ENCODE assay signal across 8 cellular contexts in genomic region chr18:70288851-70289328, GRCh38. TPM values are rescaled to one million over a fixed set of nuclear protein-coding genes. Genes with fewer than 3 reads are reported as not detected.
A peak's percentile ranks its signal among the peaks of the same experiment; 100 is the strongest.
DNase-seq lines count a peak whose midpoint lies in the region; FAIRE-seq and TF ChIP-seq lines count a peak whose summit lies in the region.

A gene with protein sequence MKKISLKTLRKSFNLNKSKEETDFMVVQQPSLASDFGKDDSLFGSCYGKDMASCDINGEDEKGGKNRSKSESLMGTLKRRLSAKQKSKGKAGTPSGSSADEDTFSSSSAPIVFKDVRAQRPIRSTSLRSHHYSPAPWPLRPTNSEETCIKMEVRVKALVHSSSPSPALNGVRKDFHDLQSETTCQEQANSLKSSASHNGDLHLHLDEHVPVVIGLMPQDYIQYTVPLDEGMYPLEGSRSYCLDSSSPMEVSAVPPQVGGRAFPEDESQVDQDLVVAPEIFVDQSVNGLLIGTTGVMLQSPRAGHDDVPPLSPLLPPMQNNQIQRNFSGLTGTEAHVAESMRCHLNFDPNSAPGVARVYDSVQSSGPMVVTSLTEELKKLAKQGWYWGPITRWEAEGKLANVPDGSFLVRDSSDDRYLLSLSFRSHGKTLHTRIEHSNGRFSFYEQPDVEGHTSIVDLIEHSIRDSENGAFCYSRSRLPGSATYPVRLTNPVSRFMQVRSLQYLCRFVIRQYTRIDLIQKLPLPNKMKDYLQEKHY (plus strand): TSS chr18:70289045. CDS start chr18:70324669, 35,624 bp downstream.

- H3K4me3 ChIP-seq in H7 (ENCODE audit: insufficient read depth, low read depth, low read length) (peak within 1 kb of the TSS; percentile 69), WI38 (ENCODE audit: low read depth, low read length) (peak within 1 kb of the TSS; percentile 74), endothelial cell of umbilical vein (replicated peaks in 1 of 3; ENCODE audit: insufficient read depth in 1 of 3, low read depth in 1 of 3, low read length in 3 of 3) (peak within 1 kb of the TSS; percentile 79 to 98 (median 90))

- intact Hi-C loops in endothelial cell of umbilical vein (cut with micrococcal nuclease), result loop anchor here (1.0 to 5.0 kb wide), 3 partner anchors 68 to 133 kb away; partner anchors contain the start of gene RTTN

- peaks cover 3% of the 10 kb centered on the region for H4K20me1 ChIP-seq in endothelial cell of umbilical vein (replicated peaks; ENCODE audit: control insufficient read depth, extremely low read depth, insufficient read depth, low read length)

- H3K79me2 ChIP-seq in endothelial cell of umbilical vein (ENCODE audit: control insufficient read depth, insufficient read depth, low read length), result peaks cover 43% of the 10 kb centered on the region

- H3K36me3 ChIP-seq in H7 (replicated peaks; ENCODE audit: control insufficient read depth, insufficient read depth, low read length), result no peaks in the 10 kb centered on the region
- no peaks in the 10 kb centered on the region for H3K36me3 ChIP-seq in endothelial cell of umbilical vein (ENCODE audit: control insufficient read depth in 2 of 2, extremely low read depth in 1 of 2, insufficient read depth in 2 of 2, low read length in 2 of 2)

- CTCF ChIA-PET in endothelial cell of umbilical vein (lab: Charles Lee), result interaction anchor here (0.7 to 1.0 kb wide), 3 partner anchors 93 to 145 kb away, joined by 3 to 6 read pairs (median 4); no protein-coding TSS in a partner anchor

- H3K9ac ChIP-seq in endothelial cell of umbilical vein (replicated peaks; ENCODE audit: extremely low read depth, insufficient read depth, low read length), result peak within 1 kb of the TSS; percentile 95

- peak within 1 kb of the TSS; percentile 96 for H3K4me2 ChIP-seq in endothelial cell of umbilical vein (ENCODE audit: insufficient read depth, low read length)

- no TSS peak for BruUV-seq in endothelial cell of umbilical vein (replicated peaks; lab: Mats Ljungman, UMichigan)

- POLR2A ChIA-PET in endothelial cell of umbilical vein (lab: Charles Lee), result no interaction called here

- peak; percentile 53 for FAIRE-seq in endothelial cell of umbilical vein (lab: Jason Lieb, UNC)

- H3K4me1 ChIP-seq in endothelial cell of umbilical vein (ENCODE audit: control insufficient read depth, extremely low read depth, insufficient read depth, low read length), result peaks cover 22% of the 10 kb centered on the region

- no peaks in the 10 kb centered on the region for H3K9me3 ChIP-seq in endothelial cell of umbilical vein (replicated peaks; ENCODE audit: control insufficient read depth, insufficient read depth, low read length)

- dilution Hi-C loops in endothelial cell of umbilical vein (cut with MboI; ENCODE audit: extremely low pct_ligation_motif_present, low sequenced_read_pairs), result no loop called here

- no peaks in the 10 kb centered on the region for H3K27me3 ChIP-seq in H7 (ENCODE audit: control insufficient read depth, insufficient read depth, low read length)
- no peaks in the 10 kb centered on the region for H3K27me3 ChIP-seq in endothelial cell of umbilical vein (ENCODE audit: control insufficient read depth in 2 of 2, insufficient read depth in 2 of 2, low read length in 2 of 2)

- H2AFZ ChIP-seq in endothelial cell of umbilical vein (ENCODE audit: low read depth, low read length), result peak within 1 kb of the TSS; percentile 78

- TF ChIP-seq POLR2A in endothelial cell of umbilical vein (IDR thresholded peaks at IDR 0.05; ENCODE audit: low read depth, low read length), result peak; percentile 75

- peak; percentile 49 for DNase-seq in GM04504 (ENCODE audit: low read depth)
- peak; percentile 90 for DNase-seq in H7
- peak; percentile 71 for DNase-seq in M059J (ENCODE audit: low read depth)
- peak; percentile 60 for DNase-seq in endothelial cell of umbilical vein (ENCODE audit: low read depth, low spot score)
- peak; percentile 91 for DNase-seq in mesenteric fat pad (ENCODE audit: low spot score)

- TF ChIP-seq CTCF in 22Rv1 (IDR thresholded peaks at IDR 0.05) (no peak), WI38 (IDR thresholded peaks at IDR 0.05; ENCODE audit: low read depth, low read length) (no peak), endothelial cell of umbilical vein (IDR thresholded peaks at IDR 0.05; ENCODE audit: extremely low read depth in 1 of 2, insufficient read depth in 1 of 2, low read depth in 1 of 2, low read length in 2 of 2) (no peak), subcutaneous adipose tissue (IDR thresholded peaks at IDR 0.05; ENCODE audit: low read depth) (no peak)

- peak within 1 kb of the TSS; percentile 54 for H3K27ac ChIP-seq in 22Rv1
- peak within 1 kb of the TSS; percentile 73 for H3K27ac ChIP-seq in endothelial cell of umbilical vein (ENCODE audit: insufficient read depth, low read depth, low read length)

- no peaks in the 10 kb centered on the region for H3K9me1 ChIP-seq in endothelial cell of umbilical vein (replicated peaks; ENCODE audit: control insufficient read depth, extremely low read depth, insufficient read depth, low read length)

TF ChIP-seq in endothelial cell of umbilical vein, 7 proteins besides CTCF, POLR2A, EP300 and RAD21:
- peak; percentile 81 for TF ChIP-seq POLR2AphosphoS5 (IDR thresholded peaks at IDR 0.05; ENCODE audit: insufficient read depth, low read depth, low read length)
- TF ChIP-seq MAX (IDR thresholded peaks at IDR 0.05; ENCODE audit: insufficient read depth, insufficient read length), result no peak

RNA-seq across cellular contexts. Expression of the gene that starts here (rescaled TPM):
- total RNA-seq in H7 (2014; rRNA removed; shearing (Covaris generic)), result 19.3 and 22.1 TPM in 2 replicates
- 20.4 and 28.8 TPM in 2 replicates for total RNA-seq in M059J (2014; rRNA removed; shearing (Covaris generic))
- total RNA-seq in endothelial cell of umbilical vein, result 13.2 and 15.0 TPM in 2 replicates
- 7.3 and 8.6 TPM in 2 replicates for polyA plus RNA-seq in endothelial cell of umbilical vein
- 10.0 and 10.3 TPM in 2 replicates for polyA plus RNA-seq in endothelial cell of umbilical vein (2011; cell fraction: cytosol; rRNA removed)
- 10.7 and 12.5 TPM in 2 replicates for polyA plus RNA-seq in endothelial cell of umbilical vein (2011; cell fraction: nucleus; rRNA removed)
- polyA plus RNA-seq in endothelial cell of umbilical vein (2012), result 9.7 and 12.0 TPM in 2 replicates
- 23.7 and 28.8 TPM in 2 replicates for polyA minus RNA-seq in endothelial cell of umbilical vein
- polyA minus RNA-seq in endothelial cell of umbilical vein (2011; cell fraction: cytosol; rRNA and poly(A)+ RNA removed), result 12.2 TPM
- 17.2 and 17.5 TPM in 2 replicates for polyA minus RNA-seq in endothelial cell of umbilical vein (2011; cell fraction: nucleus; rRNA and poly(A)+ RNA removed)
- 17.7 TPM for total RNA-seq in mesenteric fat pad
- 10 to 100 TPM; 11.5 to 18.2 (median 17.9) TPM for total RNA-seq in subcutaneous adipose tissue

Comparison
In these comparisons a context has a peak if more than half of its experiments do, and no peak if none do; other contexts are left out.
1. Peak in every context shown above with its lines: DNase-seq, H3K4me3 ChIP-seq and H3K27ac ChIP-seq.